In genomic region chr5:6712582-6713273, GRCh38 we compare ENCODE assay signal across 1 cellular context.
A peak's percentile ranks its signal among the peaks of the same experiment; 100 is the strongest.
TF ChIP-seq lines count a peak whose summit lies in the region.

No MANE protein-coding gene starts in this region.

TF ChIP-seq in HEK293, 187 proteins besides CTCF, POLR2A, EP300 and RAD21 (continued from another document and continues in another):
- no peak for TF ChIP-seq ZNF175 (tag by site-specific recombination; IDR thresholded peaks at IDR 0.05)
- TF ChIP-seq KLF8 (tag by site-specific recombination; IDR thresholded peaks at IDR 0.05) = peak; percentile 87
- no peak for TF ChIP-seq ZNF266 (tag by site-specific recombination; IDR thresholded peaks at IDR 0.05; ENCODE audit: low read depth)
- TF ChIP-seq ZNF670 (tag by site-specific recombination; IDR thresholded peaks at IDR 0.05; ENCODE audit: low read depth) = no peak
- no peak for TF ChIP-seq ZNF354C (tag by site-specific recombination; IDR thresholded peaks at IDR 0.05; ENCODE audit: borderline replicate concordance, low read depth)
- peak; percentile 40; the same call in 1 of the 2 replicates for TF ChIP-seq ZNF324 (tag by site-specific recombination; IDR thresholded peaks at IDR 0.05)
- no peak for TF ChIP-seq ZNF518A (tag by site-specific recombination; conservative IDR thresholded peaks at IDR 0.05; ENCODE audit: low read depth)
- no peak for TF ChIP-seq ZNF626 (tag by site-specific recombination; IDR thresholded peaks at IDR 0.05)
- no peak for TF ChIP-seq ZNF621 (tag by site-specific recombination; IDR thresholded peaks at IDR 0.05)
- peak; percentile 80 for TF ChIP-seq ZBTB48 (tag by site-specific recombination; IDR thresholded peaks at IDR 0.05)
- TF ChIP-seq INSM2 (tag by site-specific recombination; IDR thresholded peaks at IDR 0.05) = no peak
- TF ChIP-seq HOXA7 (CRISPR knock-in tag; IDR thresholded peaks at IDR 0.05; ENCODE audit: borderline replicate concordance) = no peak
- no peak for TF ChIP-seq ZNF24 (tag by site-specific recombination; IDR thresholded peaks at IDR 0.05)
- TF ChIP-seq YY1 (tag by site-specific recombination; IDR thresholded peaks at IDR 0.05) = peak; percentile 58; the same call in 1 of the 2 replicates
- no peak for TF ChIP-seq ZBTB21 (tag by site-specific recombination; IDR thresholded peaks at IDR 0.05)
- TF ChIP-seq ZNF391 (tag by site-specific recombination; IDR thresholded peaks at IDR 0.05; ENCODE audit: borderline replicate concordance, low read depth) = no peak
- TF ChIP-seq ZNF747 (tag by site-specific recombination; IDR thresholded peaks at IDR 0.05) = no peak
- 0 out of 2 replicates have a peak, but pooled peaks have one; percentile 27 for TF ChIP-seq IKZF3 (tag by site-specific recombination; IDR thresholded peaks at IDR 0.05)
- peak; percentile 46; the same call in 1 of the 2 replicates for TF ChIP-seq EGR2 (tag by site-specific recombination; IDR thresholded peaks at IDR 0.05; ENCODE audit: low read depth)
- no peak for TF ChIP-seq ZSCAN23 (tag by site-specific recombination; IDR thresholded peaks at IDR 0.05)
- TF ChIP-seq ZNF488 (tag by site-specific recombination; IDR thresholded peaks at IDR 0.05) = no peak
- 0 out of 2 replicates have a peak, but pooled peaks have one; percentile 35 for TF ChIP-seq ZNF837 (tag by site-specific recombination; IDR thresholded peaks at IDR 0.05)
- peak; percentile 77 for TF ChIP-seq ZFP69B (tag by site-specific recombination; IDR thresholded peaks at IDR 0.05)
- TF ChIP-seq WT1 (tag by site-specific recombination; IDR thresholded peaks at IDR 0.05) = no peak
- TF ChIP-seq ZNF514 (tag by site-specific recombination; IDR thresholded peaks at IDR 0.05) = no peak
- TF ChIP-seq ZBTB8A (tag by site-specific recombination; IDR thresholded peaks at IDR 0.05) = no peak
- peak; percentile 91 for TF ChIP-seq PATZ1 (tag by site-specific recombination; IDR thresholded peaks at IDR 0.05)
- no peak for TF ChIP-seq ZNF404 (tag by site-specific recombination; IDR thresholded peaks at IDR 0.05)
- no peak for TF ChIP-seq ZNF48 (tag by site-specific recombination; IDR thresholded peaks at IDR 0.05)
- peak; percentile 98 for TF ChIP-seq ZNF341 (tag by site-specific recombination; IDR thresholded peaks at IDR 0.05; ENCODE audit: low read depth)
- no peak; the same call in 1 of the 2 replicates for TF ChIP-seq OSR2 (tag by site-specific recombination; IDR thresholded peaks at IDR 0.05)
- TF ChIP-seq KLF10 (tag by site-specific recombination; IDR thresholded peaks at IDR 0.05) = peak; percentile 62
- TF ChIP-seq REPIN1 (tag by site-specific recombination; IDR thresholded peaks at IDR 0.05; ENCODE audit: low read depth) = no peak
- TF ChIP-seq ZEB2 (tag by site-specific recombination; IDR thresholded peaks at IDR 0.05) = peak; percentile 80
- TF ChIP-seq PRDM2 (tag by site-specific recombination; IDR thresholded peaks at IDR 0.05; ENCODE audit: borderline replicate concordance) = no peak
- peak; percentile 72 for TF ChIP-seq KLF1 (tag by site-specific recombination; IDR thresholded peaks at IDR 0.05)
- TF ChIP-seq ZFP41 (tag by site-specific recombination; IDR thresholded peaks at IDR 0.05; ENCODE audit: borderline replicate concordance) = no peak
- TF ChIP-seq ZXDB (tag by site-specific recombination; IDR thresholded peaks at IDR 0.05) = peak; percentile 74
- TF ChIP-seq ZFP3 (tag by site-specific recombination; IDR thresholded peaks at IDR 0.05; ENCODE audit: low read depth) = no peak
- TF ChIP-seq ZNF561 (tag by site-specific recombination; IDR thresholded peaks at IDR 0.05; ENCODE audit: borderline replicate concordance) = peak; percentile 93; the same call in 1 of the 2 replicates
- TF ChIP-seq ZNF510 (tag by site-specific recombination; IDR thresholded peaks at IDR 0.05; ENCODE audit: insufficient replicate concordance) = no peak
- no peak for TF ChIP-seq ZNF174 (tag by site-specific recombination; IDR thresholded peaks at IDR 0.05)
- TF ChIP-seq ZNF121 (tag by site-specific recombination; IDR thresholded peaks at IDR 0.05) = peak; percentile 99
- TF ChIP-seq ZNF645 (tag by site-specific recombination; IDR thresholded peaks at IDR 0.05) = no peak
- no peak for TF ChIP-seq ZNF624 (tag by site-specific recombination; IDR thresholded peaks at IDR 0.05)
- TF ChIP-seq ZNF701 (tag by site-specific recombination; IDR thresholded peaks at IDR 0.05) = no peak
- TF ChIP-seq KLF17 (tag by site-specific recombination; IDR thresholded peaks at IDR 0.05) = peak; percentile 82
- no peak for TF ChIP-seq ZNF416 (tag by site-specific recombination; IDR thresholded peaks at IDR 0.05)
- 0 out of 2 replicates have a peak, but pooled peaks have one; percentile 19 for TF ChIP-seq ZNF704 (tag by site-specific recombination; IDR thresholded peaks at IDR 0.05)
